In the genomic region with DNA sequence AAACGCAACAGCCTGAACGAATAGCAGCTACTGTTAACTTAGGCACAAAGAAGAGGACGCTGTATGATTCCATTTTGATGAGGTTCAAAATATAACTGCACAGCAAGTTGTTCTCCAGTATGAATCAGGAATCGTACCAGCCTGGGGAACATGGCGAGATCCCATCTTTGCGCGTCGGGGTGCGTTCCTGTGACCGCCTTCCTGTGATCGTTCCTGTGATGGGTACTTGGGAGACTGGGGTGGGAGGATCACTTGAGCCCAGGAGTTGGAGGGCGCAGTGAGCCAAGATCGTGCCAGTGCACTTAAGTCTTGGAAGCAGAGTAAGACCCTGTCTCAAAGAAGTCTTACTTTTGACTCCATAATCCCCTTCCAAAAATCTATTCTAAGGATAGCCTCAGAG, we compare ENCODE assay signal across 10 cellular contexts. TPM values are rescaled to one million over a fixed set of nuclear protein-coding genes. Genes with fewer than 3 reads are reported as not detected.
DNase-seq lines count a peak whose midpoint lies in the region; ATAC-seq, FAIRE-seq and TF ChIP-seq lines count a peak whose summit lies in the region.
"Had no signal": no experiment of that assay in that cellular context is flagged by ENCODE, and none has a peak within 500 bp of the region (broad histone marks: within the 10 kb centered on the region; RNA-seq: fewer than 3 reads in every experiment).

No MANE protein-coding gene starts in this region.

- FAIRE-seq in H1 (lab: Jason Lieb, UNC): no peak
- FAIRE-seq: islet of Langerhans had no signal

- no peak overlapping the region for H3K14ac ChIP-seq in H1 (ENCODE audit: insufficient read length)

- H2AK5ac ChIP-seq in H1 (ENCODE audit: low read depth, low read length): 0 out of 2 replicates have a peak overlapping the region, but pooled peaks have one; percentile 67

- H4K8ac ChIP-seq in H1 (ENCODE audit: extremely low read depth, insufficient read depth, low read length): no peak overlapping the region

- peak overlapping the region; percentile 90; the same call in 1 of the 2 replicates for H3K9ac ChIP-seq in OCI-LY3 (ENCODE audit: low read length)
- peak overlapping the region in 3 of 4 experiments; percentile 97; a peak in 4 of 7 replicates for H3K9ac ChIP-seq in H1 (replicated peaks in 1 of 4; ENCODE audit: extremely low read depth in 1 of 4, low read depth in 3 of 4, low read length in 3 of 4)

- no peak overlapping the region for H2BK120ac ChIP-seq in H1 (replicated peaks; ENCODE audit: low read depth, low read length)

- no peak overlapping the region for H3K23ac ChIP-seq in H1 (ENCODE audit: insufficient read length)

- H4K5ac ChIP-seq in H1 (ENCODE audit: insufficient read length, low read depth, low read length): no peak overlapping the region

- H3K36me3 ChIP-seq in OCI-LY3 (replicated peaks; ENCODE audit: low read depth, low read length) (peaks cover 2% of the 10 kb centered on the region), H1 (ENCODE audit: control insufficient read depth in 2 of 4, insufficient read depth in 4 of 4, low read length in 3 of 4) (no peaks in the 10 kb centered on the region), osteoblast (ENCODE audit: insufficient read depth, low read length) (no peaks in the 10 kb centered on the region)

- peaks cover 44% of the 10 kb centered on the region for H3K79me2 ChIP-seq in OCI-LY3 (ENCODE audit: low read length)
- H3K79me2 ChIP-seq in H1 (ENCODE audit: control insufficient read depth in 1 of 2, insufficient read depth in 2 of 2, low read length in 2 of 2): peaks cover 18 to 38% of the 10 kb centered on the region in 2 experiments
- peaks cover 44% of the 10 kb centered on the region for H3K79me2 ChIP-seq in osteoblast (ENCODE audit: insufficient read depth, low read length)

- H2BK15ac ChIP-seq in H1 (ENCODE audit: low read length): 0 out of 2 replicates have a peak overlapping the region, but pooled peaks have one; percentile 22

- TF ChIP-seq RAD21 in H1 (IDR thresholded peaks at IDR 0.05 in 1 of 2, conservative IDR thresholded peaks at IDR 0.05 in 1 of 2; ENCODE audit: low read depth in 2 of 2, low read length in 2 of 2): no peak

- H3K27ac ChIP-seq in OCI-LY3 (ENCODE audit: low read length) (no peak overlapping the region), H1 (ENCODE audit: low read depth, low read length) (peak overlapping the region; percentile 98; the same call in 1 of the 2 replicates), osteoblast (ENCODE audit: low read depth, low read length) (no peak overlapping the region)

- peak overlapping the region; percentile 76 for H4K91ac ChIP-seq in H1 (replicated peaks; ENCODE audit: insufficient read length, low read length)

- CTCF ChIA-PET in H1 (lab: Charles Lee; ENCODE audit: partially characterized antibody): interaction anchor here (1.0 kb wide), 1 partner anchor 36 kb away, joined by 4 read pairs; no protein-coding TSS in a partner anchor

- no peak overlapping the region for H2BK20ac ChIP-seq in H1 (ENCODE audit: low read length)

- H3K79me1 ChIP-seq in H1 (ENCODE audit: low read depth, low read length): no peaks in the 10 kb centered on the region

- no peak overlapping the region for H3K4ac ChIP-seq in H1 (replicated peaks; ENCODE audit: insufficient read length, low read depth, low read length)

- H3K4me2 ChIP-seq in OCI-LY3 (ENCODE audit: low read length) (peak overlapping the region; percentile 96), H1 (ENCODE audit: insufficient read depth in 1 of 2, low read depth in 2 of 2, low read length in 2 of 2) (peak overlapping the region; percentile 84 to 100), osteoblast (ENCODE audit: insufficient read depth, low read length) (peak overlapping the region; percentile 95)

- peak in 1 of 2 experiments; percentile 29; a peak in 1 of 3 replicates for TF ChIP-seq POLR2A in H1 (IDR thresholded peaks at IDR 0.05; ENCODE audit: control extremely low read depth in 1 of 2, low read depth in 2 of 2, low read length in 2 of 2)

- DNase-seq in GF-D8 (lab: John Stamatoyannopoulos, UW) (peak; percentile 12), H1 (ENCODE audit: low read depth in 1 of 2, low spot score in 2 of 2) (no peak), osteoblast (ENCODE audit: insufficient read length, low spot score, missing footprints) (no peak), cerebellar nuclear complex (lab: John Stamatoyannopoulos, UW) (no peak), nucleus accumbens (lab: John Stamatoyannopoulos, UW) (no peak), NCI-H2107 treated with DMSO at 0.1 percent for 48 hours (lab: John Stamatoyannopoulos, UW; ENCODE audit: unreplicated experiment) (no peak)
- DNase-seq: amniotic stem cell had no signal

- H3K27me3 ChIP-seq in OCI-LY3 (ENCODE audit: low read depth, low read length) (no peaks in the 10 kb centered on the region), H1 (replicated peaks in 1 of 4; ENCODE audit: control insufficient read depth in 3 of 4, extremely low read depth in 1 of 4, insufficient read depth in 3 of 4, low read length in 3 of 4) (no peaks in the 10 kb centered on the region), osteoblast (ENCODE audit: insufficient read depth, low read length) (no peaks in the 10 kb centered on the region)

- H3K9me3 ChIP-seq in OCI-LY3 (ENCODE audit: insufficient read depth, low read length) (no peaks in the 10 kb centered on the region), H1 (ENCODE audit: insufficient read depth in 2 of 2, low read depth in 1 of 2, low read length in 1 of 2) (no peaks in the 10 kb centered on the region), osteoblast (ENCODE audit: low read depth, low read length) (no peaks in the 10 kb centered on the region)

- H3K18ac ChIP-seq in H1 (ENCODE audit: extremely low read depth, low read length): no peak overlapping the region

- H3K4me1 ChIP-seq in OCI-LY3 (ENCODE audit: low read length) (peaks cover 15% of the 10 kb centered on the region), H1 (replicated peaks in 1 of 4; ENCODE audit: control insufficient read depth in 3 of 4, insufficient read depth in 4 of 4, low read length in 3 of 4) (peaks cover 0 to 9% (median 6%) of the 10 kb centered on the region in 4 experiments; a peak in 4 of 7 replicates), osteoblast (ENCODE audit: insufficient read depth, low read length) (peaks cover 4% of the 10 kb centered on the region)

- H3K56ac ChIP-seq in H1 (replicated peaks; ENCODE audit: insufficient read length, low read depth, low read length): no peak overlapping the region

- TF ChIP-seq CTCF in OCI-LY3 (IDR thresholded peaks at IDR 0.05; ENCODE audit: low read depth, low read length) (no peak), H1 (IDR thresholded peaks at IDR 0.05; ENCODE audit: control extremely low read depth in 1 of 3, insufficient read depth in 1 of 3, low read depth in 1 of 3, low read length in 3 of 3) (no peak), osteoblast (IDR thresholded peaks at IDR 0.05; ENCODE audit: extremely low read depth, low read depth, low read length) (no peak)

- H2AFZ ChIP-seq in OCI-LY3 (ENCODE audit: low read depth, low read length): peak overlapping the region; percentile 91; the same call in 1 of the 2 replicates
- peak overlapping the region; percentile 87 for H2AFZ ChIP-seq in H1 (ENCODE audit: low read length)
- peak overlapping the region; percentile 100 for H2AFZ ChIP-seq in osteoblast (ENCODE audit: low read length)

- WGBS in H1 (ENCODE audit: extremely low coverage in 1 of 2, insufficient coverage in 1 of 2, insufficient read length in 1 of 2, insufficient replicate concordance in 2 of 2, low coverage in 1 of 2, low lambda C conversion rate in 2 of 2, missing lambda C conversion rate in 1 of 2), 2 experiments: 92% methylated on average over 13 of the region's 13 CpGs; no CpG with 5 or more reads in 1 of the 2 experiments

- no peak for TF ChIP-seq EP300 in H1 (IDR thresholded peaks at IDR 0.05; ENCODE audit: borderline replicate concordance in 1 of 2, low read depth in 2 of 2, low read length in 2 of 2)

- peaks cover 3% of the 10 kb centered on the region for H3K23me2 ChIP-seq in H1 (ENCODE audit: low read depth, low read length)

- H2BK5ac ChIP-seq in H1 (ENCODE audit: low read depth, low read length): no peak overlapping the region

- POLR2A ChIA-PET in H1 (lab: Charles Lee; ENCODE audit: partially characterized antibody): interaction anchor here (0.8 to 1.6 kb wide), 13 partner anchors 10 to 149 kb away, joined by 3 to 11 read pairs (median 4); a partner anchor contains a TSS

- ATAC-seq in GM18519 (IDR thresholded peaks at IDR 0.05; ENCODE audit: low FRiP score, unreplicated experiment): no peak

- peaks cover 32% of the 10 kb centered on the region for H4K20me1 ChIP-seq in OCI-LY3 (ENCODE audit: insufficient read depth, low read length)
- H4K20me1 ChIP-seq in H1 (replicated peaks in 1 of 2; ENCODE audit: control insufficient read depth in 1 of 2, insufficient read depth in 2 of 2, low read length in 2 of 2): peaks cover 2 to 6% of the 10 kb centered on the region in 2 experiments
- H4K20me1 ChIP-seq in osteoblast (ENCODE audit: insufficient read depth, low read length): peaks cover 28% of the 10 kb centered on the region

- no peak overlapping the region; the same call in 1 of the 2 replicates for H2BK12ac ChIP-seq in H1 (ENCODE audit: low read depth, low read length)

- H3K4me3 ChIP-seq in OCI-LY3 (ENCODE audit: low read length) (peak overlapping the region; percentile 92), H1 (ENCODE audit: extremely low read depth in 1 of 4, insufficient read depth in 2 of 4, low read depth in 3 of 4, low read length in 4 of 4) (peak overlapping the region in 3 of 4 experiments; percentile 94 to 99 (median 97); a peak in 4 of 8 replicates), osteoblast (ENCODE audit: insufficient read depth, low read length) (peak overlapping the region; percentile 95)

RNA-seq across cellular contexts. Expression of a gene that starts 1.0 kb away (rescaled TPM):
- 82.7 and 84.6 TPM in 2 replicates for total RNA-seq in H1 (2021; fragmentation: NEBNext Ultra II Directional; extraction: Animal tissue kit (Norgen Biotek cat#: 25700))
- polyA plus RNA-seq in H1 (2011; rRNA removed): 12.7 and 18.1 TPM in 2 replicates
- 22.6 TPM for polyA plus RNA-seq in H1 (2011; cell fraction: cytosol; rRNA removed)
- polyA plus RNA-seq in H1 (2011; cell fraction: nucleus; rRNA removed): 15.0 TPM
- 25.1 to 36.9 TPM (median 30.0 TPM) in 4 replicates for polyA plus RNA-seq in H1 (2012, experiment 1 of 2)
- polyA plus RNA-seq in H1 (2012, experiment 2 of 2): 6.4 TPM
- 23.5 TPM for polyA plus RNA-seq in H1 (2013, experiment 1 of 2)
- polyA plus RNA-seq in H1 (2013, experiment 2 of 2): 28.3 TPM
- polyA minus RNA-seq in H1 (2011; rRNA and poly(A)+ RNA removed): 85.4 and 137 TPM in 2 replicates
- 36.5 TPM for polyA minus RNA-seq in H1 (2011; cell fraction: cytosol; rRNA and poly(A)+ RNA removed)
- 79.7 TPM for polyA minus RNA-seq in H1 (2011; cell fraction: nucleus; rRNA and poly(A)+ RNA removed)
- 25.7 and 29.8 TPM in 2 replicates for total RNA-seq in osteoblast

RNA-seq across cellular contexts. Expression of a gene that starts 46.0 kb away (rescaled TPM):
- total RNA-seq in H1 (2021; fragmentation: NEBNext Ultra II Directional; extraction: Animal tissue kit (Norgen Biotek cat#: 25700)): 73.9 and 80.6 TPM in 2 replicates
- 19.5 and 25.3 TPM in 2 replicates for polyA plus RNA-seq in H1 (2011; rRNA removed)
- polyA plus RNA-seq in H1 (2011; cell fraction: cytosol; rRNA removed): 30.6 TPM
- polyA plus RNA-seq in H1 (2011; cell fraction: nucleus; rRNA removed): 16.6 TPM
- polyA plus RNA-seq in H1 (2012, experiment 1 of 2): 61.7 to 86.0 TPM (median 67.9 TPM) in 4 replicates
- 23.1 TPM for polyA plus RNA-seq in H1 (2012, experiment 2 of 2)
- polyA plus RNA-seq in H1 (2013, experiment 1 of 2): 34.6 TPM
- polyA plus RNA-seq in H1 (2013, experiment 2 of 2): 37.0 TPM
- polyA minus RNA-seq in H1 (2011; rRNA and poly(A)+ RNA removed): 50.4 and 50.8 TPM in 2 replicates
- 17.6 TPM for polyA minus RNA-seq in H1 (2011; cell fraction: cytosol; rRNA and poly(A)+ RNA removed)
- polyA minus RNA-seq in H1 (2011; cell fraction: nucleus; rRNA and poly(A)+ RNA removed): 11.2 TPM
- total RNA-seq in osteoblast: 13.0 and 15.9 TPM in 2 replicates
